27 cellular contexts compared by ENCODE assay signal in genomic region chr2:228040995-228041394, GRCh38.
"Had no signal": no experiment of that assay in that cellular context is flagged by ENCODE, and none has a peak within 500 bp of the region (broad histone marks: within the 10 kb centered on the region; RNA-seq: fewer than 3 reads in every experiment).

No MANE protein-coding gene starts in this region.

- H3K4me1 ChIP-seq: colonic mucosa, esophagus muscularis mucosa, esophagus squamous epithelium, foreskin keratinocyte, gastrocnemius medialis, gastroesophageal sphincter, heart left ventricle, heart right ventricle had no signal

- FAIRE-seq: colon, endometrium, endothelial cell of umbilical vein had no signal

- H3K9me3 ChIP-seq: colonic mucosa, esophagus muscularis mucosa, esophagus squamous epithelium, gastrocnemius medialis, gastroesophageal sphincter, heart left ventricle, heart right ventricle had no signal

- H3K36me3 ChIP-seq: colonic mucosa, esophagus muscularis mucosa, esophagus squamous epithelium, gastrocnemius medialis, gastroesophageal sphincter, heart left ventricle, heart right ventricle had no signal

- H3K27me3 ChIP-seq: colonic mucosa, dorsolateral prefrontal cortex, esophagus muscularis mucosa, esophagus squamous epithelium, foreskin keratinocyte, gastrocnemius medialis, gastroesophageal sphincter, heart left ventricle, heart right ventricle had no signal

- H3K27ac ChIP-seq: colonic mucosa, coronary artery, dorsolateral prefrontal cortex, epithelial cell of prostate, esophagus muscularis mucosa, esophagus squamous epithelium, foreskin keratinocyte, gastrocnemius medialis, gastroesophageal sphincter, heart left ventricle, heart right ventricle had no signal

- DNase-seq: colonic mucosa; cortex of kidney; dermis blood vessel endothelial cell; dorsolateral prefrontal cortex; effector CD4-positive, alpha-beta T cell; effector CD8-positive, alpha-beta T cell; effector memory CD4-positive, alpha-beta T cell; effector memory CD8-positive, alpha-beta T cell; endodermal cell; erythroblast; esophagus squamous epithelium; foreskin fibroblast; foreskin keratinocyte; foreskin melanocyte; gastrocnemius medialis; glutamatergic neuron; head of caudate nucleus; heart left ventricle; heart right ventricle had no signal

- H3K4me3 ChIP-seq: colonic mucosa, coronary artery, dorsolateral prefrontal cortex, esophagus muscularis mucosa, esophagus squamous epithelium, gastrocnemius medialis, gastroesophageal sphincter, heart left ventricle, heart right ventricle had no signal

- ATAC-seq: effector memory CD8-positive, alpha-beta T cell; esophagus mucosa; foreskin keratinocyte; gastrocnemius medialis; gastroesophageal sphincter; heart left ventricle; heart right ventricle had no signal
